ENCODE assay signal across 1 cellular context in the genomic region with DNA sequence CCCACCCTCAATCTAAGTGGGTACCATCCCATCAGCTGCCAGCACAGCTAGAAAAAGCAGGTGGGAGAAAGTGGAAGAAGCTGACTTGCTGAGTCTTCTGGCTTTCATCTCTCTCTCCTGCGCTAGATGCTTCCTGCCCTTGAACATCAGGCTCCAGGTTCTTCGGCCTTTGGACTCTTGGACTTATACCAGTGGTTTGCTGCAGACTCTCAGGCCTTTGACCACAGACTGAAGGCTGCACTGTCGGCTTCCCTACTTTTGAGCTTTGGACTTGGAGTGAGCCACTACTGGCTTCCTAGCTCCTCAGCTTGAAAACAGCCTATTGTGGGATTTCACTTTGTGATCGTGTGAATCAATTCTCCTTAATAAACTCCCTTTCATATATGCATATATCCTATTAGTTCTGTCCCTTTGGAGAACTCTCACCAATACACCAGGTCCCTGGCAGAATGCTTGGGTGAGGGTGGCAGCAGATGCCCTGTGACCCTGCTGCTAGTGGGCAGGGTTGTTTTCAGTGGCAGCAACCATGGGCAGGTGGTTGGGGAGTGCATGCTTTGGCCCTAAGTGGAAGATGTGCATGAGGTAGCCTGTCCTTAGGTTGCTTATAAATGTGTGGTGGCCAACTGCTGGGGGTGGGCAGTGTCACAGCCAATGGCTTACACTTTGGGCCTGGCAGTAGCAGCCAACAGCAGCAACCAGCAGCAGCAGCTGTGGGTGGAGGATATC.
A peak's percentile ranks its signal among the peaks of the same experiment; 100 is the strongest.
TF ChIP-seq lines count a peak whose summit lies in the region.

No MANE protein-coding gene starts in this region.

TF ChIP-seq in HepG2, 621 proteins besides CTCF, POLR2A, EP300 and RAD21 (continued from another document):
- TF ChIP-seq, protein P1, sequence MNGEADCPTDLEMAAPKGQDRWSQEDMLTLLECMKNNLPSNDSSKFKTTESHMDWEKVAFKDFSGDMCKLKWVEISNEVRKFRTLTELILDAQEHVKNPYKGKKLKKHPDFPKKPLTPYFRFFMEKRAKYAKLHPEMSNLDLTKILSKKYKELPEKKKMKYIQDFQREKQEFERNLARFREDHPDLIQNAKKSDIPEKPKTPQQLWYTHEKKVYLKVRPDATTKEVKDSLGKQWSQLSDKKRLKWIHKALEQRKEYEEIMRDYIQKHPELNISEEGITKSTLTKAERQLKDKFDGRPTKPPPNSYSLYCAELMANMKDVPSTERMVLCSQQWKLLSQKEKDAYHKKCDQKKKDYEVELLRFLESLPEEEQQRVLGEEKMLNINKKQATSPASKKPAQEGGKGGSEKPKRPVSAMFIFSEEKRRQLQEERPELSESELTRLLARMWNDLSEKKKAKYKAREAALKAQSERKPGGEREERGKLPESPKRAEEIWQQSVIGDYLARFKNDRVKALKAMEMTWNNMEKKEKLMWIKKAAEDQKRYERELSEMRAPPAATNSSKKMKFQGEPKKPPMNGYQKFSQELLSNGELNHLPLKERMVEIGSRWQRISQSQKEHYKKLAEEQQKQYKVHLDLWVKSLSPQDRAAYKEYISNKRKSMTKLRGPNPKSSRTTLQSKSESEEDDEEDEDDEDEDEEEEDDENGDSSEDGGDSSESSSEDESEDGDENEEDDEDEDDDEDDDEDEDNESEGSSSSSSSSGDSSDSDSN (CRISPR knock-in tag; IDR thresholded peaks at IDR 0.05): no peak
- no peak for TF ChIP-seq RAD51 (IDR thresholded peaks at IDR 0.05; ENCODE audit: borderline replicate concordance)
- TF ChIP-seq NCOR1 (IDR thresholded peaks at IDR 0.05; ENCODE audit: borderline replicate concordance, low read length): peak; percentile 34; the same call in 1 of the 2 replicates
- TF ChIP-seq ZNF598 (CRISPR knock-in tag; IDR thresholded peaks at IDR 0.05; ENCODE audit: borderline replicate concordance): no peak
- peak; percentile 52; the same call in 1 of the 2 replicates for TF ChIP-seq HNF4G (IDR thresholded peaks at IDR 0.05; ENCODE audit: borderline replicate concordance, low read depth, low read length)
- TF ChIP-seq HNF4G (CRISPR knock-in tag; IDR thresholded peaks at IDR 0.05; ENCODE audit: borderline replicate concordance, low read depth): no peak
- no peak for TF ChIP-seq ZNF367 (CRISPR knock-in tag; IDR thresholded peaks at IDR 0.05; ENCODE audit: borderline replicate concordance)
- TF ChIP-seq HNF4A (CRISPR knock-in tag; IDR thresholded peaks at IDR 0.05): peak; percentile 75
- TF ChIP-seq, protein P2, sequence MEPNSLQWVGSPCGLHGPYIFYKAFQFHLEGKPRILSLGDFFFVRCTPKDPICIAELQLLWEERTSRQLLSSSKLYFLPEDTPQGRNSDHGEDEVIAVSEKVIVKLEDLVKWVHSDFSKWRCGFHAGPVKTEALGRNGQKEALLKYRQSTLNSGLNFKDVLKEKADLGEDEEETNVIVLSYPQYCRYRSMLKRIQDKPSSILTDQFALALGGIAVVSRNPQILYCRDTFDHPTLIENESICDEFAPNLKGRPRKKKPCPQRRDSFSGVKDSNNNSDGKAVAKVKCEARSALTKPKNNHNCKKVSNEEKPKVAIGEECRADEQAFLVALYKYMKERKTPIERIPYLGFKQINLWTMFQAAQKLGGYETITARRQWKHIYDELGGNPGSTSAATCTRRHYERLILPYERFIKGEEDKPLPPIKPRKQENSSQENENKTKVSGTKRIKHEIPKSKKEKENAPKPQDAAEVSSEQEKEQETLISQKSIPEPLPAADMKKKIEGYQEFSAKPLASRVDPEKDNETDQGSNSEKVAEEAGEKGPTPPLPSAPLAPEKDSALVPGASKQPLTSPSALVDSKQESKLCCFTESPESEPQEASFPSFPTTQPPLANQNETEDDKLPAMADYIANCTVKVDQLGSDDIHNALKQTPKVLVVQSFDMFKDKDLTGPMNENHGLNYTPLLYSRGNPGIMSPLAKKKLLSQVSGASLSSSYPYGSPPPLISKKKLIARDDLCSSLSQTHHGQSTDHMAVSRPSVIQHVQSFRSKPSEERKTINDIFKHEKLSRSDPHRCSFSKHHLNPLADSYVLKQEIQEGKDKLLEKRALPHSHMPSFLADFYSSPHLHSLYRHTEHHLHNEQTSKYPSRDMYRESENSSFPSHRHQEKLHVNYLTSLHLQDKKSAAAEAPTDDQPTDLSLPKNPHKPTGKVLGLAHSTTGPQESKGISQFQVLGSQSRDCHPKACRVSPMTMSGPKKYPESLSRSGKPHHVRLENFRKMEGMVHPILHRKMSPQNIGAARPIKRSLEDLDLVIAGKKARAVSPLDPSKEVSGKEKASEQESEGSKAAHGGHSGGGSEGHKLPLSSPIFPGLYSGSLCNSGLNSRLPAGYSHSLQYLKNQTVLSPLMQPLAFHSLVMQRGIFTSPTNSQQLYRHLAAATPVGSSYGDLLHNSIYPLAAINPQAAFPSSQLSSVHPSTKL (CRISPR knock-in tag; IDR thresholded peaks at IDR 0.05): 0 out of 2 replicates have a peak, but pooled peaks have one; percentile 26
- TF ChIP-seq ZFP62 (CRISPR knock-in tag; IDR thresholded peaks at IDR 0.05): no peak
